In the genomic region with DNA sequence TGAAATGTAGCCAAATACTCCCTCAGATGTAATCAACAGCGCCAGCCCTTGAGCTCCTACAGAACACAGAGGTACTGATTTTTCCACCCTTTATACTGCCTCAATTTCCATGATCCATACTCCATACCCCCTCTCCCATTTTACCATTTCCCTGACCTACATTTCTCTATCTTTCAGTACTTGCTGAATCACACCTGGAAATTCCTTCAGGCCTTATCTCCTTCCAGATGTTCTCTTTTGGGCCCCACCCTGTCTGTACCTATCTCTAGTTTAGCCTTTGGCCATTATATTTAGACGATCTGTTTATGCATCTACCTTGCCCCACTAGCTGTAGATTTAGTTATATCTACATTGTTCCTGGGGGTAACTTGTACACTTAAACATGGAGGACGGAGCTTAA, we compare ENCODE assay signal across 29 cellular contexts. TPM values are rescaled to one million over a fixed set of nuclear protein-coding genes. Genes with fewer than 3 reads are reported as not detected.
"Had no signal": no experiment of that assay in that cellular context is flagged by ENCODE, and none has a peak within 500 bp of the region (broad histone marks: within the 10 kb centered on the region; RNA-seq: fewer than 3 reads in every experiment).

No MANE protein-coding gene starts in this region.

- H2AFZ ChIP-seq: parathyroid adenoma had no signal

- FAIRE-seq: small intestine had no signal

- H3K9me3 ChIP-seq: ovary, psoas muscle, right lobe of liver, sigmoid colon, stomach, thoracic aorta, thyroid gland, tibial nerve, upper lobe of right lung, vagina had no signal

- DNase-seq: naive thymus-derived CD8-positive, alpha-beta T cell; nephron progenitor cell; occipital lobe; ovary; posterior cingulate gyrus; psoas muscle; right cardiac atrium; right lobe of liver; sigmoid colon; small intestine; stimulated activated CD4-positive, alpha-beta T cell treated with anti-CD3 and anti-CD28 coated beads, Interleukin-15, amount 100 ng/mL, for 24 hours; stimulated activated CD4-positive, alpha-beta T cell treated with anti-CD3 and anti-CD28 coated beads, Interleukin-2, amount 100 ng/mL, for 24 hours; stimulated activated CD4-positive, alpha-beta T cell treated with anti-CD3 and anti-CD28 coated beads, Interleukin-2, amount 100 ng/mL, for 48 hours; stimulated activated CD4-positive, alpha-beta T cell treated with anti-CD3 and anti-CD28 coated beads, Interleukin-4, amount 100 ng/mL, for 24 hours; stimulated activated naive B cell treated with anti-CD40 and anti-IgM and Interleukin-4, amounts not matched to agents 10 μg/mL and 1 μg/mL and 100 μg/mL, for 72 hours; stimulated activated naive CD4-positive, alpha-beta T cell treated with Interleukin-2 at 50 U/mL for 16 hours; stomach; thyroid gland; upper lobe of right lung had no signal

- H3K27ac ChIP-seq: ovary, parathyroid adenoma, psoas muscle, right lobe of liver, sigmoid colon, stomach, thoracic aorta, thyroid gland, upper lobe of right lung, vagina had no signal

- H3K9ac ChIP-seq: parathyroid adenoma had no signal

- H3K27ac Mint-ChIP-seq: naive thymus-derived CD8-positive, alpha-beta T cell; natural killer cell treated with Interleukin-12 subunit alpha and Interleukin-12 subunit beta and Interleukin-15 and Interleukin-18, amount 100 ng/mL, for 72 hours; nephron progenitor cell; progenitor cell of endocrine pancreas; stimulated activated naive CD8-positive, alpha-beta T cell treated with anti-CD3 and anti-CD28 coated beads, Interleukin-15, Interleukin-2, amounts not matched to agents 100 ng/mL and 50 ng/mL, for 24 hours; type B pancreatic cell had no signal

- H3K4me3 ChIP-seq: ovary, psoas muscle, right lobe of liver, sigmoid colon, stomach, thoracic aorta, thyroid gland, tibial nerve, upper lobe of right lung, vagina had no signal

- H3K36me3 ChIP-seq: ovary, right lobe of liver, sigmoid colon, stomach, thoracic aorta, thyroid gland, upper lobe of right lung, vagina had no signal

- H3K4me3 Mint-ChIP-seq: naive thymus-derived CD8-positive, alpha-beta T cell; natural killer cell treated with Interleukin-12 subunit alpha and Interleukin-12 subunit beta and Interleukin-15 and Interleukin-18, amount 100 ng/mL, for 72 hours; nephron progenitor cell; neural crest cell; stimulated activated effector memory CD8-positive, alpha-beta T cell treated with anti-CD3 and anti-CD28 coated beads, Interleukin-12 subunit alpha, Interleukin-12 subunit beta, amount 100 ng/mL, for 72 hours; stimulated activated naive B cell treated with anti-CD40 and anti-IgM and Interleukin-4, amounts not matched to agents 10 μg/mL and 1 μg/mL and 100 μg/mL, for 72 hours; stimulated activated naive CD8-positive, alpha-beta T cell treated with anti-CD3 and anti-CD28 coated beads, Interleukin-15, Interleukin-2, amounts not matched to agents 100 ng/mL and 50 ng/mL, for 24 hours; type B pancreatic cell had no signal

- H3K27me3 ChIP-seq: ovary, sigmoid colon, thyroid gland, tibial nerve, vagina had no signal

- H3K9me3 Mint-ChIP-seq: natural killer cell treated with Interleukin-12 subunit alpha and Interleukin-12 subunit beta and Interleukin-15 and Interleukin-18, amount 100 ng/mL, for 72 hours; nephron progenitor cell; neural crest cell; stimulated activated effector memory CD8-positive, alpha-beta T cell treated with anti-CD3 and anti-CD28 coated beads, Interleukin-12 subunit alpha, Interleukin-12 subunit beta, amount 100 ng/mL, for 72 hours; stimulated activated naive B cell treated with anti-CD40 and anti-IgM and Interleukin-4, amounts not matched to agents 10 μg/mL and 1 μg/mL and 100 μg/mL, for 72 hours; stimulated activated naive CD8-positive, alpha-beta T cell treated with anti-CD3 and anti-CD28 coated beads, Interleukin-15, Interleukin-2, amounts not matched to agents 100 ng/mL and 50 ng/mL, for 24 hours; type B pancreatic cell had no signal

- H3K36me3 Mint-ChIP-seq: naive thymus-derived CD8-positive, alpha-beta T cell; natural killer cell treated with Interleukin-12 subunit alpha and Interleukin-12 subunit beta and Interleukin-15 and Interleukin-18, amount 100 ng/mL, for 72 hours; type B pancreatic cell had no signal

RNA-seq across cellular contexts. Expression of gene NIM1K, which starts 5.5 kb away (rescaled TPM):
- total RNA-seq: vagina had no signal
- polyA plus RNA-seq: naive thymus-derived CD8-positive, alpha-beta T cell had no signal
